Comparison of ENCODE assay signal across 21 cellular contexts in genomic region chr5:36371366-36371765, GRCh38.
A peak's percentile ranks its signal among the peaks of the same experiment; 100 is the strongest.
DNase-seq lines count a peak whose midpoint lies in the region; TF ChIP-seq lines count a peak whose summit lies in the region.
"Had no signal": no experiment of that assay in that cellular context is flagged by ENCODE, and none has a peak within 500 bp of the region (broad histone marks: within the 10 kb centered on the region; RNA-seq: fewer than 3 reads in every experiment).

No MANE protein-coding gene starts in this region.

- no peaks in the 10 kb centered on the region for H3K36me3 Mint-ChIP-seq in progenitor cell of endocrine pancreas (ENCODE audit: insufficient read depth)
- H3K36me3 Mint-ChIP-seq: CD4-positive, CD25-positive, alpha-beta regulatory T cell; CD8-positive, alpha-beta T cell had no signal

- DNase-seq in DMS153 (lab: John Stamatoyannopoulos, UW), result peak; percentile 66
- DNase-seq in DMS153 treated with DMSO at 0.1 percent for 48 hours (lab: John Stamatoyannopoulos, UW; ENCODE audit: unreplicated experiment), result no peak
- peak; percentile 42 for DNase-seq in NCI-H524 treated with DMSO at 0.1 percent for 48 hours (lab: John Stamatoyannopoulos, UW)
- peak; percentile 72 for DNase-seq in cerebellar cortex (ENCODE audit: low spot score)
- no peak for DNase-seq in progenitor cell of endocrine pancreas (ENCODE audit: low spot score, unreplicated experiment)
- no peak for DNase-seq in brain microvascular endothelial cell
- DNase-seq in vagina (ENCODE audit: extremely low spot score in 2 of 2), result no peak
- DNase-seq in prostate gland (ENCODE audit: low spot score), result no peak
- DNase-seq: Caco-2; CD4-positive, CD25-positive, alpha-beta regulatory T cell; CD8-positive, alpha-beta T cell; DMS79; EL; GF-D8; GOT3; HFFc6 had no signal

- intact Hi-C loops in vagina (cut with DNase I), result no loop called here
- intact Hi-C loops in prostate gland (cut with DNase I), result no loop called here

- in situ Hi-C loops in brain microvascular endothelial cell (cut with HindIII; ENCODE audit: low pct_ligation_motif_present, low sequenced_read_pairs), result no loop called here

- no peak for TF ChIP-seq CTCF in progenitor cell of endocrine pancreas (IDR thresholded peaks at IDR 0.05; ENCODE audit: unreplicated experiment)
- TF ChIP-seq CTCF in brain microvascular endothelial cell (IDR thresholded peaks at IDR 0.05; ENCODE audit: low read depth, low read length, missing control alignments), result no peak
- TF ChIP-seq CTCF in vagina (IDR thresholded peaks at IDR 0.05), result no peak
- no peak for TF ChIP-seq CTCF in prostate gland (IDR thresholded peaks at IDR 0.05)

- no peaks in the 10 kb centered on the region for H3K36me3 ChIP-seq in brain microvascular endothelial cell (replicated peaks)
- no peaks in the 10 kb centered on the region for H3K36me3 ChIP-seq in vagina
- H3K36me3 ChIP-seq in prostate gland, result no peaks in the 10 kb centered on the region
- H3K36me3 ChIP-seq: BLaER1, HAP-1 had no signal

- no peak overlapping the region for H3K4me3 Mint-ChIP-seq in progenitor cell of endocrine pancreas (ENCODE audit: low read depth)
- H3K4me3 Mint-ChIP-seq: B cell; CD4-positive, CD25-positive, alpha-beta regulatory T cell; CD8-positive, alpha-beta T cell; HFFc6 had no signal

- 66% methylated on average over 6 of the region's 6 CpGs for WGBS in prostate gland

- no peaks in the 10 kb centered on the region for H3K27me3 Mint-ChIP-seq in progenitor cell of endocrine pancreas
- H3K27me3 Mint-ChIP-seq: B cell had no signal

- peaks cover 9% of the 10 kb centered on the region for H3K4me1 Mint-ChIP-seq in progenitor cell of endocrine pancreas (ENCODE audit: low read depth)
- H3K4me1 Mint-ChIP-seq: B cell had no signal

- H3K9me3 ChIP-seq in vagina (no peaks in the 10 kb centered on the region), prostate gland (no peaks in the 10 kb centered on the region)
- H3K9me3 ChIP-seq: Caco-2, HAP-1 had no signal

- H3K9me3 Mint-ChIP-seq in progenitor cell of endocrine pancreas (ENCODE audit: low read depth), result no peaks in the 10 kb centered on the region
- H3K9me3 Mint-ChIP-seq: CD8-positive, alpha-beta T cell; HFFc6 had no signal

- no peaks in the 10 kb centered on the region for H3K27me3 ChIP-seq in brain microvascular endothelial cell (replicated peaks)
- no peaks in the 10 kb centered on the region for H3K27me3 ChIP-seq in vagina
- H3K27me3 ChIP-seq in prostate gland (replicated peaks; ENCODE audit: insufficient read depth), result no peaks in the 10 kb centered on the region
- H3K27me3 ChIP-seq: BLaER1 had no signal

- H3K27ac ChIP-seq in brain microvascular endothelial cell (no peak overlapping the region), vagina (no peak overlapping the region), prostate gland (no peak overlapping the region)
- H3K27ac ChIP-seq: 22Rv1, BLaER1, C4-2B had no signal

- peak overlapping the region; percentile 34 for H3K27ac Mint-ChIP-seq in progenitor cell of endocrine pancreas
- H3K27ac Mint-ChIP-seq: B cell; CD8-positive, alpha-beta T cell; HFFc6 had no signal

- H3K4me3 ChIP-seq in brain microvascular endothelial cell (ENCODE audit: low read depth, low read length) (no peak overlapping the region), vagina (no peak overlapping the region), prostate gland (no peak overlapping the region)
- H3K4me3 ChIP-seq: BLaER1, HAP-1 had no signal

- TF ChIP-seq POLR2A in vagina (IDR thresholded peaks at IDR 0.05), result no peak
- TF ChIP-seq POLR2A in prostate gland (IDR thresholded peaks at IDR 0.05), result no peak

- peaks cover 19% of the 10 kb centered on the region for H3K4me1 ChIP-seq in vagina
- H3K4me1 ChIP-seq in prostate gland (replicated peaks), result no peaks in the 10 kb centered on the region
- H3K4me1 ChIP-seq: HAP-1 had no signal

Comparison
In these comparisons a context has a peak if more than half of its experiments do, and no peak if none do; other contexts are left out.
1. DNase-seq: peak in DMS153 (single experiment), NCI-H524 treated with DMSO at 0.1 percent for 48 hours (single experiment) and cerebellar cortex (single experiment); none in DMS153 treated with DMSO at 0.1 percent for 48 hours (single experiment), progenitor cell of endocrine pancreas (single experiment), brain microvascular endothelial cell (single experiment), vagina (0 of 2) and prostate gland (single experiment).